In the genomic region with DNA sequence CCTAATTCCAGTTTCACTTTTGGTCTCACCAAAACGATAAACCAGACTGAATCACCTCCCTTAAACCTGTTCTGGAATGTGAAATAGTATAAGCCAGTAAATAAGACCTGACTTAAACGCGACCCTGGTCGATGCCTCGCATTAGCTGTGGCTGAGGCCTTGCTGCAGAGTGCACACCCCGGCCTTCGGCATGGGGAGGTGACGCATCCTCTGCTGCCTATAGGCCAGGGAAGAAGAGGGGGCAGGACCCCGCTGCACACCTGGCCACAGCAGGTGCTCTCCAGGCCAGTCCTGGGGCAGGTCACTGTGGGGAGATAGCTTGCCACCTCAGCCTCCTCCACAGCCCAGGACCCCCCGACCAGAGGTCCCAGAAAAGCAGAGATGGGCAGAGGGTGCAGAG, we compare ENCODE assay signal across 1 cellular context.
A peak's percentile ranks its signal among the peaks of the same experiment; 100 is the strongest.
TF ChIP-seq lines count a peak whose summit lies in the region.

No MANE protein-coding gene starts in this region.

TF ChIP-seq in K562, 482 proteins besides CTCF, POLR2A, EP300 and RAD21:
- TF ChIP-seq PRMT5 (CRISPR knock-in tag; IDR thresholded peaks at IDR 0.05), result no peak
- no peak for TF ChIP-seq RB1 (IDR thresholded peaks at IDR 0.05; ENCODE audit: low read depth)
- TF ChIP-seq ZNF431 (CRISPR knock-in tag; IDR thresholded peaks at IDR 0.05), result no peak
- 0 out of 2 replicates have a peak, but pooled peaks have one; percentile 26 for TF ChIP-seq ZFX (CRISPR knock-in tag; IDR thresholded peaks at IDR 0.05)
- no peak for TF ChIP-seq ZNF184 (CRISPR knock-in tag; IDR thresholded peaks at IDR 0.05)
- TF ChIP-seq BCL6 (CRISPR knock-in tag; IDR thresholded peaks at IDR 0.05), result no peak
